1 cellular context compared by ENCODE assay signal in genomic region chr1:235069577-235070563, GRCh38.
A peak's percentile ranks its signal among the peaks of the same experiment; 100 is the strongest.
TF ChIP-seq lines count a peak whose summit lies in the region.

No MANE protein-coding gene starts in this region.

TF ChIP-seq in HepG2, 621 proteins besides CTCF, POLR2A, EP300 and RAD21 (continued from another document and continues in another):
- TF ChIP-seq SP140L (CRISPR knock-in tag; IDR thresholded peaks at IDR 0.05; ENCODE audit: borderline replicate concordance) (no peak), ZNF839 (CRISPR knock-in tag; IDR thresholded peaks at IDR 0.05; ENCODE audit: borderline replicate concordance) (no peak), TMF1 (CRISPR knock-in tag; IDR thresholded peaks at IDR 0.05; ENCODE audit: low read depth) (peak; percentile 57; the same call in 1 of the 2 replicates), PCBP1 (IDR thresholded peaks at IDR 0.05; ENCODE audit: borderline replicate concordance, low read depth, low read length) (0 out of 2 replicates have a peak, but pooled peaks have one; percentile 42), BCL6 (CRISPR knock-in tag; IDR thresholded peaks at IDR 0.05) (peak; percentile 68), TCF12 (IDR thresholded peaks at IDR 0.05) (no peak), TCF12 (CRISPR knock-in tag; IDR thresholded peaks at IDR 0.05) (peak; percentile 67; the same call in 1 of the 2 replicates), STAG1 (CRISPR knock-in tag; IDR thresholded peaks at IDR 0.05) (peak; percentile 18; the same call in 1 of the 2 replicates), ARID2 (CRISPR knock-in tag; IDR thresholded peaks at IDR 0.05; ENCODE audit: borderline replicate concordance) (peak; percentile 87; the same call in 1 of the 2 replicates), SIX1 (CRISPR knock-in tag; IDR thresholded peaks at IDR 0.05; ENCODE audit: borderline replicate concordance) (peak; percentile 30; the same call in 1 of the 2 replicates), MIER3 (CRISPR knock-in tag; IDR thresholded peaks at IDR 0.05; ENCODE audit: borderline replicate concordance) (peak; percentile 77; the same call in 1 of the 2 replicates), ZNF253 (CRISPR knock-in tag; IDR thresholded peaks at IDR 0.05; ENCODE audit: borderline replicate concordance) (peak; percentile 85; the same call in 1 of the 2 replicates), TFE3 (CRISPR knock-in tag; IDR thresholded peaks at IDR 0.05) (peak; percentile 61), ZXDC (CRISPR knock-in tag; IDR thresholded peaks at IDR 0.05) (peak; percentile 81; the same call in 1 of the 2 replicates), ZNF547 (CRISPR knock-in tag; IDR thresholded peaks at IDR 0.05) (peak; percentile 81; the same call in 1 of the 2 replicates), E2F2 (CRISPR knock-in tag; IDR thresholded peaks at IDR 0.05; ENCODE audit: borderline replicate concordance) (no peak), KAT8 (CRISPR knock-in tag; IDR thresholded peaks at IDR 0.05) (peak; percentile 49; the same call in 1 of the 2 replicates), IRF9 (CRISPR knock-in tag; IDR thresholded peaks at IDR 0.05; ENCODE audit: borderline replicate concordance) (peak; percentile 65; the same call in 1 of the 2 replicates), FOXK2 (IDR thresholded peaks at IDR 0.05) (no peak), AGO1 (IDR thresholded peaks at IDR 0.05; ENCODE audit: low read depth, low read length, poor library complexity, severe bottlenecking) (peak; percentile 48), KDM5B (CRISPR knock-in tag; IDR thresholded peaks at IDR 0.05; ENCODE audit: borderline replicate concordance) (peak; percentile 92; the same call in 1 of the 2 replicates), ZFP82 (CRISPR knock-in tag; IDR thresholded peaks at IDR 0.05; ENCODE audit: borderline replicate concordance) (0 out of 2 replicates have a peak, but pooled peaks have one; percentile 47), NFAT5 (CRISPR knock-in tag; IDR thresholded peaks at IDR 0.05) (peak; percentile 80; the same call in 1 of the 2 replicates), PRMT3 (CRISPR knock-in tag; IDR thresholded peaks at IDR 0.05; ENCODE audit: borderline replicate concordance, low read depth) (peak; percentile 68; the same call in 1 of the 2 replicates), E2F1 (CRISPR knock-in tag; IDR thresholded peaks at IDR 0.05) (no peak), ZNF235 (CRISPR knock-in tag; IDR thresholded peaks at IDR 0.05; ENCODE audit: borderline replicate concordance) (no peak), ZNF101 (CRISPR knock-in tag; IDR thresholded peaks at IDR 0.05; ENCODE audit: borderline replicate concordance, low read depth) (no peak), ZNF891 (CRISPR knock-in tag; IDR thresholded peaks at IDR 0.05) (peak; percentile 45; the same call in 1 of the 2 replicates), U2AF1 (optimal IDR thresholded peaks at IDR 0.05; ENCODE audit: low read depth, low read length) (no peak), ZNF781 (CRISPR knock-in tag; IDR thresholded peaks at IDR 0.05; ENCODE audit: borderline replicate concordance, not compliant biosample characterization) (no peak), ISL2 (CRISPR knock-in tag; IDR thresholded peaks at IDR 0.05) (peak; percentile 72), ADNP (CRISPR knock-in tag; IDR thresholded peaks at IDR 0.05) (no peak), ZBTB43 (CRISPR knock-in tag; conservative IDR thresholded peaks at IDR 0.05) (0 out of 2 replicates have a peak, but pooled peaks have one; percentile 48), NRL (CRISPR knock-in tag; IDR thresholded peaks at IDR 0.05; ENCODE audit: borderline replicate concordance) (0 out of 2 replicates have a peak, but pooled peaks have one; percentile 37), BRCA1 (CRISPR knock-in tag; IDR thresholded peaks at IDR 0.05) (peak; percentile 82; the same call in 1 of the 2 replicates), FOSL1 (CRISPR knock-in tag; IDR thresholded peaks at IDR 0.05; ENCODE audit: borderline replicate concordance) (no peak), MTA1 (CRISPR knock-in tag; IDR thresholded peaks at IDR 0.05; ENCODE audit: borderline replicate concordance) (peak; percentile 91; the same call in 1 of the 2 replicates), ZNF567 (CRISPR knock-in tag; IDR thresholded peaks at IDR 0.05; ENCODE audit: borderline replicate concordance) (no peak), ZNF274 (CRISPR knock-in tag; IDR thresholded peaks at IDR 0.05) (peak; percentile 71; the same call in 1 of the 2 replicates), MYC (CRISPR knock-in tag; IDR thresholded peaks at IDR 0.05; ENCODE audit: borderline replicate concordance) (peak; percentile 76), REPIN1 (CRISPR knock-in tag; IDR thresholded peaks at IDR 0.05; ENCODE audit: borderline replicate concordance, low read depth) (peak; percentile 22), HNF4A (CRISPR knock-in tag; IDR thresholded peaks at IDR 0.05) (peak; percentile 93), NCOR1 (IDR thresholded peaks at IDR 0.05; ENCODE audit: borderline replicate concordance, low read length) (no peak; the same call in 1 of the 2 replicates), ZNF501 (CRISPR knock-in tag; IDR thresholded peaks at IDR 0.05) (peak; percentile 66), REXO4 (CRISPR knock-in tag; IDR thresholded peaks at IDR 0.05; ENCODE audit: borderline replicate concordance) (peak; percentile 81; the same call in 1 of the 2 replicates), ZSCAN30 (CRISPR knock-in tag; IDR thresholded peaks at IDR 0.05) (no peak), ZBTB20 (CRISPR knock-in tag; IDR thresholded peaks at IDR 0.05; ENCODE audit: borderline replicate concordance, low read depth) (peak; percentile 46; the same call in 1 of the 2 replicates), ZNF780A (CRISPR knock-in tag; IDR thresholded peaks at IDR 0.05) (no peak), ZNF619 (CRISPR knock-in tag; IDR thresholded peaks at IDR 0.05) (no peak), KLF13 (CRISPR knock-in tag; IDR thresholded peaks at IDR 0.05) (no peak), REL (CRISPR knock-in tag; conservative IDR thresholded peaks at IDR 0.05) (no peak), KDM2A (CRISPR knock-in tag; IDR thresholded peaks at IDR 0.05; ENCODE audit: borderline replicate concordance, low read depth) (peak; percentile 51), ZNF562 (CRISPR knock-in tag; IDR thresholded peaks at IDR 0.05; ENCODE audit: borderline replicate concordance) (no peak), TEAD2 (CRISPR knock-in tag; IDR thresholded peaks at IDR 0.05) (no peak), MAFG (CRISPR knock-in tag; IDR thresholded peaks at IDR 0.05) (no peak), ARNT (IDR thresholded peaks at IDR 0.05) (no peak), E2F5 (CRISPR knock-in tag; conservative IDR thresholded peaks at IDR 0.05) (no peak)
